In genomic region chr20:52798124-52798523, GRCh38 we compare ENCODE assay signal across 17 cellular contexts.
DNase-seq lines count a peak whose midpoint lies in the region; ATAC-seq, FAIRE-seq and TF ChIP-seq lines count a peak whose summit lies in the region.
"Had no signal": no experiment of that assay in that cellular context is flagged by ENCODE, and none has a peak within 500 bp of the region (broad histone marks: within the 10 kb centered on the region; RNA-seq: fewer than 3 reads in every experiment).

No MANE protein-coding gene starts in this region.

- H2AFZ ChIP-seq in mesenchymal stem cell (ENCODE audit: low read depth, low read length): no peak overlapping the region
- H2AFZ ChIP-seq: GM23338 had no signal

- no peak for DNase-seq in HTR-8/SVneo (ENCODE audit: insufficient read length, low spot score)
- peak; percentile 67 for DNase-seq in bronchial epithelial cell (ENCODE audit: low read depth)
- peak; percentile 6 for DNase-seq in mesenchymal stem cell
- no peak for DNase-seq in HCEC 1CT
- no peak for DNase-seq in OCI-M1 (lab: John Stamatoyannopoulos, UW)
- no peak for DNase-seq in activated CD8-positive, alpha-beta memory T cell treated with anti-CD3 and anti-CD28 coated beads, Interleukin-2, amount 50 U/mL, for 48 hours
- DNase-seq: C1 segment of cervical spinal cord; CD4-positive, alpha-beta memory T cell; COR-L47; DMS153; DND-41; H9; HFFc6 had no signal

- H2BK15ac ChIP-seq in mesenchymal stem cell (ENCODE audit: low read depth, poor library complexity, severe bottlenecking): no peak overlapping the region

- H3K36me3 ChIP-seq in bronchial epithelial cell (ENCODE audit: control insufficient read depth, insufficient read depth, low read length): no peaks in the 10 kb centered on the region
- H3K36me3 ChIP-seq in mesenchymal stem cell (ENCODE audit: control insufficient read depth in 1 of 2, insufficient read depth in 2 of 2, low read depth in 1 of 2, low read length in 2 of 2): no peaks in the 10 kb centered on the region

- H3K4me1 ChIP-seq in mesenchymal stem cell (ENCODE audit: control insufficient read depth, insufficient read depth, low read depth, low read length): no peaks in the 10 kb centered on the region

- no peak overlapping the region for H2BK12ac ChIP-seq in mesenchymal stem cell (ENCODE audit: low read length in 2 of 2)

- H3K79me1 ChIP-seq in mesenchymal stem cell (replicated peaks; ENCODE audit: low read length, poor library complexity, severe bottlenecking): no peaks in the 10 kb centered on the region

- WGBS in mesenchymal stem cell: 87% methylated on average over 1 of the region's 1 CpG

- no peak overlapping the region for H3K4ac ChIP-seq in mesenchymal stem cell (ENCODE audit: low read depth in 1 of 2, low read length in 2 of 2)

- H3K27me3 ChIP-seq in bronchial epithelial cell (ENCODE audit: control insufficient read depth, insufficient read depth, low read length): no peaks in the 10 kb centered on the region
- no peaks in the 10 kb centered on the region for H3K27me3 ChIP-seq in mesenchymal stem cell (ENCODE audit: control insufficient read depth in 1 of 2, insufficient read depth in 1 of 2, low read length in 2 of 2)

- no peak overlapping the region for H3K27ac ChIP-seq in mesenchymal stem cell (ENCODE audit: low read length, poor library complexity, severe bottlenecking)

- H3K23ac ChIP-seq in mesenchymal stem cell (ENCODE audit: low read length in 2 of 2): no peak overlapping the region

- H2BK120ac ChIP-seq in mesenchymal stem cell (ENCODE audit: low read depth, low read length): no peak overlapping the region

- no peak overlapping the region for H3K18ac ChIP-seq in mesenchymal stem cell (ENCODE audit: low read depth in 1 of 2, low read length in 2 of 2)

- H4K91ac ChIP-seq in mesenchymal stem cell (ENCODE audit: low read length): no peak overlapping the region

- ATAC-seq in HG03432 (IDR thresholded peaks at IDR 0.05; ENCODE audit: unreplicated experiment): no peak
- ATAC-seq: GM23338 had no signal

- H3K9ac ChIP-seq in mesenchymal stem cell (ENCODE audit: low read length): no peak overlapping the region

- no peak overlapping the region for H4K8ac ChIP-seq in mesenchymal stem cell (ENCODE audit: low read length)

- H3K4me2 ChIP-seq in mesenchymal stem cell (ENCODE audit: low read length, poor library complexity, severe bottlenecking): no peak overlapping the region
- H3K4me2 ChIP-seq: GM23338 had no signal

- no peak overlapping the region for H2BK5ac ChIP-seq in mesenchymal stem cell (ENCODE audit: low read depth, low read length, poor library complexity, severe bottlenecking)

- TF ChIP-seq CTCF in bronchial epithelial cell (IDR thresholded peaks at IDR 0.05; ENCODE audit: insufficient read depth, low read length, severe bottlenecking): no peak

- peak; percentile 67 for FAIRE-seq in HTR-8/SVneo (lab: Jason Lieb, UNC)
- no peak for FAIRE-seq in bronchial epithelial cell (lab: Jason Lieb, UNC)
- FAIRE-seq: G401.6, GM12892 had no signal

- H3K14ac ChIP-seq in mesenchymal stem cell (ENCODE audit: low read length in 2 of 2): no peak overlapping the region

- no peaks in the 10 kb centered on the region for H3K9me3 ChIP-seq in mesenchymal stem cell (ENCODE audit: control insufficient read depth, low read length)

- no peak overlapping the region for H2AK5ac ChIP-seq in mesenchymal stem cell (ENCODE audit: low read length, severe bottlenecking)

- no peak overlapping the region for H3K4me3 ChIP-seq in bronchial epithelial cell (ENCODE audit: low read depth, low read length)
- no peak overlapping the region for H3K4me3 ChIP-seq in mesenchymal stem cell (ENCODE audit: insufficient read depth in 1 of 2, low read depth in 1 of 2, low read length in 2 of 2)
- H3K4me3 ChIP-seq: GM23338 had no signal

Comparison
In these comparisons a context has a peak if more than half of its experiments do, and no peak if none do; other contexts are left out.
1. DNase-seq: peak in bronchial epithelial cell (single experiment) and mesenchymal stem cell (single experiment); none in HTR-8/SVneo (single experiment), HCEC 1CT (single experiment), OCI-M1 (single experiment) and activated CD8-positive, alpha-beta memory T cell treated with anti-CD3 and anti-CD28 coated beads, Interleukin-2, amount 50 U/mL, for 48 hours (single experiment).